Comparison of ENCODE assay signal across 16 cellular contexts in genomic region chr20:63070301-63070625, GRCh38.
"Had no signal": no experiment of that assay in that cellular context is flagged by ENCODE, and none has a peak within 500 bp of the region (broad histone marks: within the 10 kb centered on the region; RNA-seq: fewer than 3 reads in every experiment).

No MANE protein-coding gene starts in this region.

- ATAC-seq: activated CD8-positive, alpha-beta memory T cell treated with anti-CD3 and anti-CD28 coated beads, Interleukin-2, amount 10 ng/mL, durations not matched to agents 7 days and 5 days had no signal

- DNase-seq: activated B cell treated with CpG ODN at 0.5 μM for 24 hours; activated CD4-positive, alpha-beta T cell treated with anti-CD3 and anti-CD28 coated beads for 1 hour; activated CD4-positive, alpha-beta T cell treated with anti-CD3 and anti-CD28 coated beads, Interleukin-2, amount 10 ng/mL, durations not matched to agents 24 days and 14 days; activated CD4-positive, alpha-beta T cell treated with anti-CD3 and anti-CD28 coated beads, Interleukin-2, amount 50 U/mL, for 48 hours; activated CD8-positive, alpha-beta memory T cell treated with anti-CD3 and anti-CD28 coated beads, Interleukin-2, amount 10 ng/mL, durations not matched to agents 7 days and 5 days; activated gamma-delta T cell; activated naive CD4-positive, alpha-beta T cell treated with anti-CD3 and anti-CD28 coated beads for 36 hours; activated T-cell treated with anti-CD3 and anti-CD28 coated beads, Interleukin-2, amount 50 U/mL, for 24 hours; KG1; NCI-H1048; NCI-H1417; NCI-H2107; NCI-H2171 treated with DMSO at 0.1 percent for 48 hours; NCI-H510A; NCI-H526 treated with DMSO at 0.1 percent for 48 hours; NCI-H82 had no signal
